In the genomic region with DNA sequence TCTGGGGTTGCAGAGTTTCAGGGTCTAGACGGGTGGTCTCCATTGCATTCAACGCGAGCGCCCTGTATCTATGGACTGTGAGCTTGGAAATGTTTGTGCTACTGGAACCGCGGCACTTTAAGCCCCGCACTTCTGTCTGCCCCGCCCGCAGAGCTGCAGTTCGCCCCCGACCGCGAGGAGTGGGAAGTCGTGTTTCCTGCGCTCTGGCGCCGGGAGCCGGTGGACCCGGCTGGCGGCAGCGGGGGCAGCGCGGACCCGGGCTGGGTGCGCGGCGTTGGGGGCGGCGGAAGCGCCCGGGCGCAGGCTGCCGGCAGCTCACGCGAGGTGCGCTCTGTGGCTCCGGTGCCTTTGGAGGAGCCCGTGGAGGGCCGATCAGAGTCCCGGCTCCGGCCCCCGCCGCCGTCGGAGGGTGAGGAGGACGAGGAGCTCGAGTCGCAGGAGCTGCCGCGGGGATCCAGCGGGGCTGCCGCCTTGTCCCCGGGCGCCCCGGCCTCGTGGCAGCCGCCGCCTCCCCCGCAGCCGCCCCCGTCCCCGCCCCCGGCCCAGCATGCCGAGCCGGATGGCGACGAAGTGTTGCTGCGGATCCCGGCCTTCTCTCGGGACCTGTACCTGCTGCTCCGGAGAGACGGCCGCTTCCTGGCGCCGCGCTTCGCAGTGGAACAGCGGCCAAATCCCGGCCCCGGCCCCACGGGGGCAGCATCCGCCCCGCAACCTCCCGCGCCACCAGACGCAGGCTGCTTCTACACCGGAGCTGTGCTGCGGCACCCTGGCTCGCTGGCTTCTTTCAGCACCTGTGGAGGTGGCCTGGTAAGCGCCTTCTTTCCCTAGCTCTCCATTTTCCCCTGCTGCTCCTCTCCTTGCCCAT, we compare ENCODE assay signal across 8 cellular contexts. TPM values are rescaled to one million over a fixed set of nuclear protein-coding genes. Genes with fewer than 3 reads are reported as not detected.
DNase-seq lines count a peak whose midpoint lies in the region; ATAC-seq, FAIRE-seq and TF ChIP-seq lines count a peak whose summit lies in the region.

No MANE protein-coding gene starts in this region.

- H3K36me3 ChIP-seq in PC-3 (ENCODE audit: low read depth, low read length) (no peaks in the 10 kb centered on the region), urinary bladder (ENCODE audit: insufficient read depth) (no peaks in the 10 kb centered on the region)

- H3K9me2 ChIP-seq in PC-3 (replicated peaks; ENCODE audit: low read length) = no peaks in the 10 kb centered on the region

- WGBS in urinary bladder = under 1% methylated on average over 90 of the region's 90 CpGs

- DNase-seq in D721Med (ENCODE audit: insufficient read length, low spot score) = no peak
- DNase-seq in PC-3 = peak; percentile 15
- DNase-seq in ecto neural progenitor cell (ENCODE audit: low spot score) = peak; percentile 83
- peak; percentile 47 to 73 for DNase-seq in mesothelial cell of epicardium (ENCODE audit: low spot score in 2 of 2, unreplicated experiment in 2 of 2)
- DNase-seq in DMS79 treated with DMSO at 0.1 percent for 48 hours (lab: John Stamatoyannopoulos, UW) = no peak
- DNase-seq in hepatic stellate cell (ENCODE audit: low spot score) = no peak

- FAIRE-seq in D721Med (lab: Jason Lieb, UNC) = no peak

- peak overlapping the region; percentile 95 for H3K4me3 Mint-ChIP-seq in mesothelial cell of epicardium

- no peak overlapping the region for H3K9ac ChIP-seq in PC-3 (ENCODE audit: low read length)

- TF ChIP-seq CTCF in D721Med (IDR thresholded peaks at IDR 0.05; ENCODE audit: insufficient read depth, missing control alignments) (peak; percentile 14), PC-3 (conservative IDR thresholded peaks at IDR 0.05; ENCODE audit: low read depth, low read length) (peak; percentile 32; the same call in 1 of the 2 replicates), mesothelial cell of epicardium (IDR thresholded peaks at IDR 0.05; ENCODE audit: unreplicated experiment) (peak; percentile 45)

- POLR2A ChIA-PET in PC-3 (lab: Charles Lee; ENCODE audit: unreplicated experiment) = no interaction called here

- H3K9me3 Mint-ChIP-seq in mesothelial cell of epicardium = no peaks in the 10 kb centered on the region

- CTCF ChIA-PET in PC-3 (lab: Charles Lee) = no interaction called here

- peak overlapping the region; percentile 78 for H3K4me2 ChIP-seq in PC-3 (ENCODE audit: low read length)

- no peaks in the 10 kb centered on the region for H3K9me3 ChIP-seq in PC-3 (ENCODE audit: low read length)

- peak overlapping the region; percentile 56 for H3K4me3 ChIP-seq in PC-3 (ENCODE audit: low read length)
- H3K4me3 ChIP-seq in urinary bladder (ENCODE audit: low read depth, low read length) = peak overlapping the region; percentile 73

- peak overlapping the region; percentile 78 for H3K27ac Mint-ChIP-seq in mesothelial cell of epicardium

- BruUV-seq in PC-3 (replicated peaks; lab: Mats Ljungman, UMichigan) = no TSS peak

- intact Hi-C loops in PC-3 (cut with micrococcal nuclease) = no loop called here

- H3K36me3 Mint-ChIP-seq in mesothelial cell of epicardium = no peaks in the 10 kb centered on the region

- peaks cover 57% of the 10 kb centered on the region for H3K27me3 ChIP-seq in PC-3 (ENCODE audit: low read length)

- H2AFZ ChIP-seq in PC-3 (ENCODE audit: low read length) = no peak overlapping the region; the same call in 1 of the 2 replicates

- H3F3A ChIP-seq in PC-3 (ENCODE audit: low read length, unreplicated experiment) = no peaks in the 10 kb centered on the region

- no peaks in the 10 kb centered on the region for H3K4me1 ChIP-seq in PC-3 (ENCODE audit: insufficient read depth, low read length)
- H3K4me1 ChIP-seq in urinary bladder (ENCODE audit: insufficient read depth) = no peaks in the 10 kb centered on the region

- H4K20me1 ChIP-seq in PC-3 (ENCODE audit: low read length) = no peaks in the 10 kb centered on the region

- H3K27ac ChIP-seq in PC-3 (ENCODE audit: low read length) = no peak overlapping the region
- H3K27ac ChIP-seq in urinary bladder (ENCODE audit: low read depth) = peak overlapping the region; percentile 41

- peak; percentile 55 for ATAC-seq in GM21737 (IDR thresholded peaks at IDR 0.05; ENCODE audit: unreplicated experiment)
- ATAC-seq in PC-3 = peak; percentile 30

- H3K4me1 Mint-ChIP-seq in mesothelial cell of epicardium = peaks cover 28% of the 10 kb centered on the region

- no peaks in the 10 kb centered on the region for H3K79me2 ChIP-seq in PC-3 (ENCODE audit: low read length)

- H3K27me3 Mint-ChIP-seq in mesothelial cell of epicardium (ENCODE audit: low read depth) = peaks cover 25% of the 10 kb centered on the region

RNA-seq across cellular contexts. Expression of a gene that starts 1.1 kb away (rescaled TPM):
- not detected in 2 replicates for total RNA-seq in PC-3 (2014; rRNA removed)
- 12.8 to 14.8 TPM (median 13.2 TPM) in 3 replicates for total RNA-seq in mesothelial cell of epicardium
- total RNA-seq in urinary bladder = 107 TPM
- 1.7 TPM for polyA plus RNA-seq in urinary bladder

Comparison
In these comparisons a context has a peak if more than half of its experiments do, and no peak if none do; other contexts are left out.
1. DNase-seq: peak in PC-3 (single experiment), ecto neural progenitor cell (single experiment) and mesothelial cell of epicardium (2 of 2); none in D721Med (single experiment), DMS79 treated with DMSO at 0.1 percent for 48 hours (single experiment) and hepatic stellate cell (single experiment).
2. RNA of a gene that starts 1.1 kb away (total RNA-seq): 107 TPM in urinary bladder (single experiment) and 12.8 to 14.8 TPM in mesothelial cell of epicardium; not detected in PC-3; every median in the first group is over 10 times any median in the second.
3. Peak in every context shown above with its lines, with median percentiles within 50 percentile points of each other: CTCF ChIP-seq.